Comparison of ENCODE assay signal across 13 cellular contexts in genomic region chr17:78124836-78125137, GRCh38. TPM values are rescaled to one million over a fixed set of nuclear protein-coding genes. Genes with fewer than 3 reads are reported as not detected.
DNase-seq lines count a peak whose midpoint lies in the region; ATAC-seq and TF ChIP-seq lines count a peak whose summit lies in the region.
"Had no signal": no experiment of that assay in that cellular context is flagged by ENCODE, and none has a peak within 500 bp of the region (broad histone marks: within the 10 kb centered on the region; RNA-seq: fewer than 3 reads in every experiment).

No MANE protein-coding gene starts in this region.

- no peaks in the 10 kb centered on the region for H3K9me3 ChIP-seq in CD4-positive, alpha-beta memory T cell (ENCODE audit: control insufficient read depth in 1 of 2, low read length in 2 of 2)
- H3K9me3 ChIP-seq in neuronal stem cell (replicated peaks in 1 of 2; ENCODE audit: control insufficient read depth in 2 of 2, insufficient read depth in 1 of 2, low read depth in 1 of 2, low read length in 2 of 2): no peaks in the 10 kb centered on the region

- peak overlapping the region; percentile 73 for H3K23ac ChIP-seq in neuronal stem cell (ENCODE audit: low read depth, low read length, poor library complexity)

- no peak overlapping the region for H4K8ac ChIP-seq in neuronal stem cell (ENCODE audit: low read depth, low read length)

- intact Hi-C loops in CD4-positive, alpha-beta memory T cell (cut with micrococcal nuclease): loop anchor here (5.0 kb wide), 1 partner anchor 672 kb away; no protein-coding TSS in a partner anchor

- H3K79me1 ChIP-seq in neuronal stem cell (ENCODE audit: low read depth, low read length): peaks cover 7% of the 10 kb centered on the region

- POLR2A ChIA-PET in CD4-positive, alpha-beta memory T cell (lab: Charles Lee; ENCODE audit: partially characterized antibody): interaction anchor here (0.9 to 26.7 kb wide), 8 partner anchors 12 to 432 kb away, joined by 3 to 1172 read pairs (median 3); partner anchors contain the start of genes C17orf99, TMC6 and TMC8

- ATAC-seq in activated naive CD8-positive, alpha-beta T cell treated with anti-CD3 and anti-CD28 coated beads, Interleukin-2, amount 50 U/mL, for 24 hours: no peak
- no peak for ATAC-seq in HG03571 (IDR thresholded peaks at IDR 0.05; ENCODE audit: unreplicated experiment)
- ATAC-seq: left lobe of liver had no signal

- peak overlapping the region; percentile 53 to 98 (median 94) for H3K4me3 Mint-ChIP-seq in CD4-positive, alpha-beta memory T cell
- peak overlapping the region; percentile 86 for H3K4me3 Mint-ChIP-seq in activated naive CD8-positive, alpha-beta T cell treated with anti-CD3 and anti-CD28 coated beads, Interleukin-2, amount 50 U/mL, for 24 hours

- H2BK5ac ChIP-seq in neuronal stem cell (ENCODE audit: low read length): no peak overlapping the region

- no peak overlapping the region for H3K4me2 ChIP-seq in neuronal stem cell (ENCODE audit: insufficient read depth, low read length, poor library complexity, severe bottlenecking)

- no peak overlapping the region for H3K4ac ChIP-seq in neuronal stem cell (ENCODE audit: low read length)

- peaks cover 83% of the 10 kb centered on the region for H3K4me1 ChIP-seq in CD4-positive, alpha-beta memory T cell (ENCODE audit: insufficient read depth, low read length)
- peaks cover 15 to 20% of the 10 kb centered on the region in 2 donors for H3K4me1 ChIP-seq in neuronal stem cell (ENCODE audit: control insufficient read depth in 2 of 2, insufficient read depth in 1 of 2, low read depth in 1 of 2, low read length in 2 of 2)

- no peak overlapping the region for H2BK15ac ChIP-seq in neuronal stem cell (ENCODE audit: low read length)

- H3K9me3 Mint-ChIP-seq in CD4-positive, alpha-beta memory T cell: peaks cover 0 to 2% (median 0%) of the 10 kb centered on the region in 8 donors
- H3K9me3 Mint-ChIP-seq in activated naive CD8-positive, alpha-beta T cell treated with anti-CD3 and anti-CD28 coated beads, Interleukin-2, amount 50 U/mL, for 24 hours: no peaks in the 10 kb centered on the region

- no CpG with 5 or more reads among the region's 12 CpGs for WGBS in neuronal stem cell (ENCODE audit: extremely low coverage in 2 of 2, insufficient read length in 2 of 2, insufficient replicate concordance in 1 of 2), 2 donors

- no peak overlapping the region for H2AFZ ChIP-seq in neuronal stem cell (ENCODE audit: low read length)

- peak overlapping the region; percentile 70 for H3K9ac ChIP-seq in neuronal stem cell (ENCODE audit: low read depth, low read length, poor library complexity)

- DNase-seq in CD4-positive, alpha-beta memory T cell: no peak
- DNase-seq in activated naive CD8-positive, alpha-beta T cell treated with anti-CD3 and anti-CD28 coated beads, Interleukin-2, amount 50 U/mL, for 24 hours: no peak
- DNase-seq in neuronal stem cell (ENCODE audit: low spot score) (no peak), NCI-H446 (lab: John Stamatoyannopoulos, UW) (no peak), mesenteric fat pad (ENCODE audit: low spot score) (no peak)
- no peak for DNase-seq in activated CD4-positive, CD25-positive, alpha-beta regulatory T cell (lab: John Stamatoyannopoulos, UW)
- DNase-seq: Calu3, NCI-H1436, NCI-H748 treated with DMSO at 0.1 percent for 48 hours had no signal

- no peaks in the 10 kb centered on the region for H3K27me3 Mint-ChIP-seq in CD4-positive, alpha-beta memory T cell
- H3K27me3 Mint-ChIP-seq in activated naive CD8-positive, alpha-beta T cell treated with anti-CD3 and anti-CD28 coated beads, Interleukin-2, amount 50 U/mL, for 24 hours: no peaks in the 10 kb centered on the region

- peaks cover 52% of the 10 kb centered on the region for H3K36me3 ChIP-seq in CD4-positive, alpha-beta memory T cell (ENCODE audit: insufficient read depth, low read length)
- peaks cover 0 to 6% of the 10 kb centered on the region in 2 donors for H3K36me3 ChIP-seq in neuronal stem cell (replicated peaks in 1 of 2; ENCODE audit: control insufficient read depth in 2 of 2, insufficient read depth in 2 of 2, low read length in 2 of 2)

- H4K91ac ChIP-seq in neuronal stem cell (ENCODE audit: low read depth, low read length, poor library complexity): no peak overlapping the region

- H3K27ac ChIP-seq in CD4-positive, alpha-beta memory T cell (ENCODE audit: low read depth, low read length): peak overlapping the region; percentile 81
- H3K27ac ChIP-seq in neuronal stem cell (replicated peaks; ENCODE audit: low read length): no peak overlapping the region

- H2BK12ac ChIP-seq in neuronal stem cell (ENCODE audit: low read length): peak overlapping the region; percentile 22

- H3K14ac ChIP-seq in neuronal stem cell (ENCODE audit: low read length): no peak overlapping the region

- CTCF ChIA-PET in CD4-positive, alpha-beta memory T cell (lab: Charles Lee; ENCODE audit: partially characterized antibody): interaction anchor here (0.8 to 11.0 kb wide), 5 partner anchors 8 to 51 kb away, joined by 3 to 121 read pairs (median 3); no protein-coding TSS in a partner anchor

- no peak overlapping the region for H2BK120ac ChIP-seq in neuronal stem cell (ENCODE audit: low read depth, low read length)

- peaks cover 31 to 85% (median 54%) of the 10 kb centered on the region in 4 donors for H3K4me1 Mint-ChIP-seq in CD4-positive, alpha-beta memory T cell
- H3K4me1 Mint-ChIP-seq in activated naive CD8-positive, alpha-beta T cell treated with anti-CD3 and anti-CD28 coated beads, Interleukin-2, amount 50 U/mL, for 24 hours: peaks cover 69% of the 10 kb centered on the region

- H3K36me3 Mint-ChIP-seq in CD4-positive, alpha-beta memory T cell: peaks cover 34 to 62% of the 10 kb centered on the region in 2 donors
- H3K36me3 Mint-ChIP-seq in activated naive CD8-positive, alpha-beta T cell treated with anti-CD3 and anti-CD28 coated beads, Interleukin-2, amount 50 U/mL, for 24 hours (ENCODE audit: low read depth): peaks cover 29% of the 10 kb centered on the region

- no peak overlapping the region for H3K18ac ChIP-seq in neuronal stem cell (ENCODE audit: low read length)

- peak overlapping the region in 3 of 7 donors; percentile 65 to 95 (median 88) for H3K27ac Mint-ChIP-seq in CD4-positive, alpha-beta memory T cell
- H3K27ac Mint-ChIP-seq in activated naive CD8-positive, alpha-beta T cell treated with anti-CD3 and anti-CD28 coated beads, Interleukin-2, amount 50 U/mL, for 24 hours: no peak overlapping the region

- peak; percentile 16 for TF ChIP-seq POLR2A in GM15510 (IDR thresholded peaks at IDR 0.05; ENCODE audit: borderline replicate concordance, extremely low read depth, insufficient read length)

- no peaks in the 10 kb centered on the region for H3K27me3 ChIP-seq in CD4-positive, alpha-beta memory T cell (ENCODE audit: insufficient read depth, low read length)
- peaks cover 0 to 13% (median 0%) of the 10 kb centered on the region in 3 experiments for H3K27me3 ChIP-seq in neuronal stem cell (ENCODE audit: control insufficient read depth in 3 of 3, insufficient read depth in 3 of 3, low read depth in 1 of 3, low read length in 3 of 3)

- no peak overlapping the region for H2AK5ac ChIP-seq in neuronal stem cell (ENCODE audit: low read depth, low read length)

- peak overlapping the region in 1 of 2 donors; percentile 97 for H3K4me3 ChIP-seq in CD4-positive, alpha-beta memory T cell (ENCODE audit: low read length in 2 of 2)
- H3K4me3 ChIP-seq in neuronal stem cell (ENCODE audit: low read length in 2 of 2): no peak overlapping the region

RNA-seq across cellular contexts. Expression of gene TMC6, which starts 3.8 kb away (rescaled TPM):
- total RNA-seq in CD4-positive, alpha-beta memory T cell: 100 to 1,000 TPM; 697 to 702 TPM
- 100 to 1,000 TPM; 258 to 300 TPM for polyA plus RNA-seq in CD4-positive, alpha-beta memory T cell
- polyA plus RNA-seq in neuronal stem cell (2013, experiment 1 of 2): 18.0 TPM
- 18.2 TPM for polyA plus RNA-seq in neuronal stem cell (2013, experiment 2 of 2)
- total RNA-seq in mesenteric fat pad: 117 TPM

RNA-seq across cellular contexts. Expression of gene TMC8, which starts 5.8 kb away (rescaled TPM):
- 100 to 1,000 TPM; 424 to 430 TPM for total RNA-seq in CD4-positive, alpha-beta memory T cell
- 100 to 1,000 TPM in 1 of 2 donors, 10 to 100 TPM in 1; 77.7 to 172 TPM for polyA plus RNA-seq in CD4-positive, alpha-beta memory T cell
- polyA plus RNA-seq in neuronal stem cell (2013, experiment 1 of 2): 0.08 TPM
- 0.08 TPM for polyA plus RNA-seq in neuronal stem cell (2013, experiment 2 of 2)
- total RNA-seq in mesenteric fat pad: 8.4 TPM

RNA-seq across cellular contexts. Expression of gene C17orf99, which starts 21.4 kb away (rescaled TPM):
- not detected for total RNA-seq in CD4-positive, alpha-beta memory T cell
- not detected for polyA plus RNA-seq in CD4-positive, alpha-beta memory T cell
- polyA plus RNA-seq in neuronal stem cell (2013, experiment 1 of 2): not detected
- polyA plus RNA-seq in neuronal stem cell (2013, experiment 2 of 2): not detected
- total RNA-seq in mesenteric fat pad: not detected
- total RNA-seq: Calu3, left lobe of liver, osteocyte had no signal

RNA-seq across cellular contexts. Expression of gene SYNGR2, which starts 43.6 kb away (rescaled TPM):
- 10 to 100 TPM; 60.3 to 61.6 TPM for total RNA-seq in CD4-positive, alpha-beta memory T cell
- polyA plus RNA-seq in CD4-positive, alpha-beta memory T cell: 100 to 1,000 TPM; 144 to 234 TPM
- 16.6 TPM for polyA plus RNA-seq in neuronal stem cell (2013, experiment 1 of 2)
- 16.6 TPM for polyA plus RNA-seq in neuronal stem cell (2013, experiment 2 of 2)
- total RNA-seq in mesenteric fat pad: 93.5 TPM

Comparison
In these comparisons a context has a peak if more than half of its experiments do, and no peak if none do; other contexts are left out.
1. RNA of gene TMC8, which starts 5.8 kb away (total RNA-seq): 424 to 430 TPM in CD4-positive, alpha-beta memory T cell; 8.4 TPM in mesenteric fat pad (single experiment); every median in the first group is over 10 times any median in the second.